In the genomic region with DNA sequence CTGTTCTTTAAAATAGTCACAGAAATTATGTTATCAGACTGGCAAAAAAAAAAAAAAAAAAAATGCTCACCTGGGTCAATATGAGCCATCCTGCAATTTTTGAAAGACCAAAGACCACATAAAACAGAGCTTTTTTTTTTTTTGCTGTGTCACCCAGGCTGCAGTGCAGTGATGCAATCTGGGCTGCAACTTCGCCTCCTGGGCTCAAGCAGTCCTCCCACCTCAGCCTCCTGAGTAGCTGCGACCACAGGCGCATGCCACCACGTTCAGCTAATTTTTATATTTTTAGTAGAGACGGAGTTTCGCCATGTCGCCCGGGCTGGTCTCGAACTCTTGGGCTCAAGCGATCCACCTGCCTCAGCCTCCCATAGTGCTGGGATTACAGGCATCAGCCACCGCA, we compare ENCODE assay signal across 35 cellular contexts.
"Had no signal": no experiment of that assay in that cellular context is flagged by ENCODE, and none has a peak within 500 bp of the region (broad histone marks: within the 10 kb centered on the region; RNA-seq: fewer than 3 reads in every experiment).

No MANE protein-coding gene starts in this region.

- H3K9me3 ChIP-seq: breast epithelium, esophagus muscularis mucosa, heart left ventricle, pancreas, prostate gland, thyroid gland, upper lobe of right lung had no signal

- H3K27ac ChIP-seq: adrenal gland, breast epithelium, esophagus muscularis mucosa, foreskin keratinocyte, heart left ventricle, pancreas, prostate gland, thyroid gland, upper lobe of right lung, WERI-Rb-1 had no signal

- H3K4me1 ChIP-seq: prostate gland, thyroid gland had no signal

- DNase-seq: activated CD4-positive, alpha-beta memory T cell treated with anti-CD3 and anti-CD28 coated beads for 36 hours; activated CD4-positive, alpha-beta T cell treated with anti-CD3 and anti-CD28 coated beads, Interleukin-2, amount 10 ng/mL, durations not matched to agents 24 days and 14 days; activated CD4-positive, CD25-positive, alpha-beta regulatory T cell treated with anti-CD3 and anti-CD28 coated beads, Interleukin-2, amount 50 U/mL, for 72 hours; activated CD8-positive, alpha-beta memory T cell treated with anti-CD3 and anti-CD28 coated beads, Interleukin-2, amount 50 U/mL, for 4 hours; activated effector memory CD4-positive, alpha-beta T cell treated with anti-CD3 and anti-CD28 coated beads, Interleukin-2, amount 50 U/mL, for 16 hours; activated naive CD4-positive, alpha-beta T cell treated with anti-CD3 and anti-CD28 coated beads for 36 hours; activated naive CD8-positive, alpha-beta T cell treated with anti-CD3 and anti-CD28 coated beads for 36 hours; activated T-cell treated with anti-CD3 and anti-CD28 coated beads, Interleukin-2, amount 50 U/mL, for 1 hour; adrenal gland; central memory CD4-positive, alpha-beta T cell; dermis blood vessel endothelial cell; effector CD4-positive, alpha-beta T cell; foreskin keratinocyte; heart left ventricle; hypothalamus; immature natural killer cell; kidney; left colon; mammary epithelial cell; naive thymus-derived CD8-positive, alpha-beta T cell; nucleus accumbens; pancreas; stimulated activated CD4-positive, alpha-beta T cell treated with anti-CD3 and anti-CD28 coated beads, Interleukin-1b, Interleukin-23, amount 100 ng/mL, for 48 hours; stimulated activated CD4-positive, alpha-beta T cell treated with anti-CD3 and anti-CD28 coated beads, Interleukin-4, amount 100 ng/mL, for 4 hours; stimulated activated CD8-positive, alpha-beta memory T cell treated with anti-CD3 and anti-CD28 coated beads, Interleukin-4, amount 100 ng/mL, for 48 hours; stimulated activated naive CD8-positive, alpha-beta T cell treated with anti-CD3 and anti-CD28 coated beads, Interleukin-15, amount 100 ng/mL, for 72 hours; substantia nigra; thyroid gland; upper lobe of right lung; WERI-Rb-1 had no signal

- H3K27me3 ChIP-seq: adrenal gland, breast epithelium, esophagus muscularis mucosa, foreskin keratinocyte, heart left ventricle, pancreas, thyroid gland, upper lobe of right lung had no signal

- ATAC-seq: foreskin keratinocyte; heart left ventricle; left colon; naive thymus-derived CD8-positive, alpha-beta T cell; pancreas; stimulated activated memory B cell treated with anti-CD40 and anti-IgM and Interleukin-4, amounts not matched to agents 10 μg/mL and 1 μg/mL and 100 μg/mL, for 72 hours; stimulated activated naive CD8-positive, alpha-beta T cell treated with anti-CD3 and anti-CD28 coated beads, Interleukin-15, amount 100 ng/mL, for 72 hours; upper lobe of right lung had no signal

- H3K4me2 ChIP-seq: smooth muscle cell had no signal

- H3K4me3 ChIP-seq: adrenal gland, breast epithelium, esophagus muscularis mucosa, heart left ventricle, pancreas, prostate gland, smooth muscle cell, thyroid gland, upper lobe of right lung had no signal

- H3K36me3 ChIP-seq: adrenal gland, breast epithelium, esophagus muscularis mucosa, heart left ventricle, pancreas, prostate gland, thyroid gland, upper lobe of right lung, WERI-Rb-1 had no signal
